ENCODE assay signal across 25 cellular contexts in genomic region chr2:81648370-81648769, GRCh38.
"Had no signal": no experiment of that assay in that cellular context is flagged by ENCODE, and none has a peak within 500 bp of the region (broad histone marks: within the 10 kb centered on the region; RNA-seq: fewer than 3 reads in every experiment).

No MANE protein-coding gene starts in this region.

- H3K9me3 ChIP-seq: adrenal gland, ascending aorta, left ventricle myocardium inferior, neutrophil, right lobe of liver, upper lobe of left lung, vagina had no signal

- H3K27ac ChIP-seq: adrenal gland, ascending aorta, cardiac muscle cell, coronary artery, dorsolateral prefrontal cortex, left ventricle myocardium inferior, neutrophil, right lobe of liver, upper lobe of left lung, vagina had no signal

- H3K36me3 ChIP-seq: adrenal gland, ascending aorta, cardiac muscle cell, left ventricle myocardium inferior, neutrophil, right lobe of liver, upper lobe of left lung, vagina had no signal

- H3K27me3 ChIP-seq: adrenal gland, ascending aorta, cardiac muscle cell, dorsolateral prefrontal cortex, neutrophil, right lobe of liver, upper lobe of left lung, vagina had no signal

- H3K4me1 ChIP-seq: adrenal gland, ascending aorta, left ventricle myocardium inferior, right lobe of liver, upper lobe of left lung, vagina had no signal

- H3K4me3 ChIP-seq: adrenal gland, ascending aorta, cardiac muscle cell, coronary artery, dorsolateral prefrontal cortex, left ventricle myocardium inferior, lung, right lobe of liver, upper lobe of left lung, vagina had no signal

- DNase-seq: activated CD4-positive, alpha-beta T cell treated with anti-CD3 and anti-CD28 coated beads for 4 hours; activated CD4-positive, alpha-beta T cell treated with anti-CD3 and anti-CD28 coated beads, Interleukin-2, amount 50 U/mL, for 48 hours; activated CD8-positive, alpha-beta memory T cell treated with anti-CD3 and anti-CD28 coated beads for 24 hours; activated effector memory CD4-positive, alpha-beta T cell treated with Interleukin-2 at 50 U/mL for 16 hours; activated naive CD4-positive, alpha-beta T cell treated with Interleukin-2 at 50 U/mL for 16 hours; activated naive CD8-positive, alpha-beta T cell treated with anti-CD3 and anti-CD28 coated beads for 36 hours; adrenal gland; dorsolateral prefrontal cortex; effector memory CD8-positive, alpha-beta T cell; head of caudate nucleus; hippocampal formation; left ventricle myocardium inferior; naive B cell; nephron progenitor cell; right lobe of liver; stimulated activated CD4-positive, alpha-beta T cell treated with anti-CD3 and anti-CD28 coated beads, Interleukin-12 subunit alpha, Interleukin-12 subunit beta, amount 100 ng/mL, for 4 hours; stimulated activated CD4-positive, alpha-beta T cell treated with anti-CD3 and anti-CD28 coated beads, Interleukin-4, amount 100 ng/mL, for 1 hour; T-helper 1 cell; upper lobe of left lung had no signal
